Comparison of ENCODE assay signal across 10 cellular contexts in the genomic region with DNA sequence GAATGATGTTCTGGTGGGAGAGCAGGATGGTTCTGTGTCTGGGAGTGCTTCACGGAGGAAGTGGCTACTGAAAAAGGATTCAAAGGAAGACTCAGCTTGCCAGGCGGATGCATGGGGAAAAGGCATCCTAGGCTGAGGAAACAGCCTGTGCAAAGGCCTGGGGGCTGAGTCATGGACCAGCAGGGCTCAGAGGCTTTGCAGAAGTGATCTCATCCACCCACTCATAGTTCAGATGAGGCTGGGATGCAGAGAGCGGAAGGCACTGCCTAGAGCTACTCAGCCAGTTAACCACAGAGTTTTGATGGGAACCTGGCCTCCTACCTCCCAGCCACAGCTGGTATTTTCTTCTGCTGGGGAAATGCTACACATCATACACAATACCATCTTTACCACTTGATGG. TPM values are rescaled to one million over a fixed set of nuclear protein-coding genes. Genes with fewer than 3 reads are reported as not detected.
A peak's percentile ranks its signal among the peaks of the same experiment; 100 is the strongest.
DNase-seq lines count a peak whose midpoint lies in the region; ATAC-seq, FAIRE-seq and TF ChIP-seq lines count a peak whose summit lies in the region.
"Had no signal": no experiment of that assay in that cellular context is flagged by ENCODE, and none has a peak within 500 bp of the region (broad histone marks: within the 10 kb centered on the region; RNA-seq: fewer than 3 reads in every experiment).

No MANE protein-coding gene starts in this region.

- peak overlapping the region; percentile 64 for H3K27ac Mint-ChIP-seq in T-helper 1 cell treated with Interleukin-12 subunit alpha and Interleukin-12 subunit beta and Interleukin-4 antibody, amounts not matched to agents 30 μg/mL and 1 μg/mL, for 36 hours
- H3K27ac Mint-ChIP-seq: memory B cell had no signal

- peaks cover 18% of the 10 kb centered on the region for H3K9me3 Mint-ChIP-seq in T-helper 1 cell treated with Interleukin-12 subunit alpha and Interleukin-12 subunit beta and Interleukin-4 antibody, amounts not matched to agents 30 μg/mL and 1 μg/mL, for 36 hours

- peak; percentile 78 for ATAC-seq in HG02571 (IDR thresholded peaks at IDR 0.05; ENCODE audit: unreplicated experiment)
- no peak for ATAC-seq in GM21381 (IDR thresholded peaks at IDR 0.05; ENCODE audit: unreplicated experiment)

- DNase-seq in GM12891 (ENCODE audit: insufficient read length, low spot score) (peak; percentile 56), fibroblast of mammary gland (ENCODE audit: low read depth) (peak; percentile 100), HuH-7.5 (ENCODE audit: low spot score) (no peak), NCI-H748 (lab: John Stamatoyannopoulos, UW; ENCODE audit: unreplicated experiment) (no peak)
- peak; percentile 28 to 77 for DNase-seq in stimulated activated CD8-positive, alpha-beta memory T cell treated with anti-CD3 and anti-CD28 coated beads, Interleukin-7, amount 100 ng/mL, for 48 hours (ENCODE audit: extremely low read depth in 1 of 2, low read depth in 1 of 2)

- FAIRE-seq in GM12891 (lab: Jason Lieb, UNC), result peak; percentile 95

- no peak for TF ChIP-seq CTCF in fibroblast of mammary gland (conservative IDR thresholded peaks at IDR 0.05; ENCODE audit: control insufficient read depth, insufficient read depth, low read depth, low read length)

- H3K27me3 Mint-ChIP-seq in T-helper 1 cell treated with Interleukin-12 subunit alpha and Interleukin-12 subunit beta and Interleukin-4 antibody, amounts not matched to agents 30 μg/mL and 1 μg/mL, for 36 hours (ENCODE audit: low read depth), result peaks cover 12% of the 10 kb centered on the region

- no peaks in the 10 kb centered on the region for H3K36me3 Mint-ChIP-seq in T-helper 1 cell treated with Interleukin-12 subunit alpha and Interleukin-12 subunit beta and Interleukin-4 antibody, amounts not matched to agents 30 μg/mL and 1 μg/mL, for 36 hours (ENCODE audit: low read depth)
- H3K36me3 Mint-ChIP-seq: memory B cell had no signal

- H3K4me3 Mint-ChIP-seq in T-helper 1 cell treated with Interleukin-12 subunit alpha and Interleukin-12 subunit beta and Interleukin-4 antibody, amounts not matched to agents 30 μg/mL and 1 μg/mL, for 36 hours, result no peak overlapping the region
- H3K4me3 Mint-ChIP-seq: memory B cell had no signal

- H3K4me3 ChIP-seq in fibroblast of mammary gland (ENCODE audit: control insufficient read depth, low read depth, low read length), result no peak overlapping the region
- H3K4me3 ChIP-seq: SK-N-MC had no signal

- TF ChIP-seq POLR2A in GM12891 (IDR thresholded peaks at IDR 0.05; ENCODE audit: low read depth, low read length), result no peak

- peaks cover 6% of the 10 kb centered on the region for H3K4me1 Mint-ChIP-seq in T-helper 1 cell treated with Interleukin-12 subunit alpha and Interleukin-12 subunit beta and Interleukin-4 antibody, amounts not matched to agents 30 μg/mL and 1 μg/mL, for 36 hours (ENCODE audit: low read depth)
- H3K4me1 Mint-ChIP-seq: memory B cell had no signal

TF ChIP-seq in GM12891, 5 proteins besides CTCF, POLR2A, EP300 and RAD21:
- no peak for TF ChIP-seq TAF1 (IDR thresholded peaks at IDR 0.05; ENCODE audit: low read depth, low read length)
- peak; percentile 83 for TF ChIP-seq PAX5 (IDR thresholded peaks at IDR 0.05; ENCODE audit: insufficient read depth, low read length, severe bottlenecking)
- 0 out of 2 replicates have a peak, but pooled peaks have one; percentile 44 for TF ChIP-seq POU2F2 (IDR thresholded peaks at IDR 0.05; ENCODE audit: low read depth, low read length)
- TF ChIP-seq SPI1 (IDR thresholded peaks at IDR 0.05; ENCODE audit: low read depth, low read length), result peak; percentile 91
- TF ChIP-seq POLR2AphosphoS5 (IDR thresholded peaks at IDR 0.05; ENCODE audit: low read depth, low read length), result no peak

RNA-seq across cellular contexts. Expression of a gene that starts 15.8 kb away (rescaled TPM):
- 0.06 TPM for polyA plus RNA-seq in GM12891 (2012; ENCODE audit: low read depth, missing spikeins)

RNA-seq across cellular contexts. Expression of a gene that starts 53.9 kb away (rescaled TPM):
- 13.2 TPM for polyA plus RNA-seq in GM12891 (2012; ENCODE audit: low read depth, missing spikeins)

Comparison
In these comparisons a context has a peak if more than half of its experiments do, and no peak if none do; other contexts are left out.
1. DNase-seq: peak in GM12891 (single experiment), fibroblast of mammary gland (single experiment) and stimulated activated CD8-positive, alpha-beta memory T cell treated with anti-CD3 and anti-CD28 coated beads, Interleukin-7, amount 100 ng/mL, for 48 hours (2 of 2); none in HuH-7.5 (single experiment) and NCI-H748 (single experiment).